Comparison of ENCODE assay signal across 1 cellular context in the genomic region with DNA sequence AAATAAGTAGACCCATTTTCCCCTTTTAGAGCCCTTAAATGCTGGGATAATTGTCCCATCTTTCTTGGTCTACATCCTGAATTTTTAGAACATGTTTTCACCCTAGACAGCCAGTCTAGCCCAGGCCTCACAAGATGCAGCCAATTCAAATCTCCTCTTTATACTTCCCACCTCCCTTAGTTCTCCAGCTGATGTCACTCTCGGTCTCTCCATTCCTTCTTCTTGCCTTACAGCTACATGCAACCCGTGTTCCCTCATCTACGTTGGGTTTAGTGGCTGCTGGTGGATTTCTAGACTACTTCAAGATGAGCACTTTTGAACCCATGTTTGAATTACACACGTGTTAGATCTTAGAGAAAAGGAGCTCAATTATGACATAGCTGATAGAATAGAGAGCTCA.
TF ChIP-seq lines count a peak whose summit lies in the region.

No MANE protein-coding gene starts in this region.

TF ChIP-seq in WTC11, 78 proteins besides CTCF, POLR2A, EP300 and RAD21 (continued from another document):
- TF ChIP-seq, protein P1, sequence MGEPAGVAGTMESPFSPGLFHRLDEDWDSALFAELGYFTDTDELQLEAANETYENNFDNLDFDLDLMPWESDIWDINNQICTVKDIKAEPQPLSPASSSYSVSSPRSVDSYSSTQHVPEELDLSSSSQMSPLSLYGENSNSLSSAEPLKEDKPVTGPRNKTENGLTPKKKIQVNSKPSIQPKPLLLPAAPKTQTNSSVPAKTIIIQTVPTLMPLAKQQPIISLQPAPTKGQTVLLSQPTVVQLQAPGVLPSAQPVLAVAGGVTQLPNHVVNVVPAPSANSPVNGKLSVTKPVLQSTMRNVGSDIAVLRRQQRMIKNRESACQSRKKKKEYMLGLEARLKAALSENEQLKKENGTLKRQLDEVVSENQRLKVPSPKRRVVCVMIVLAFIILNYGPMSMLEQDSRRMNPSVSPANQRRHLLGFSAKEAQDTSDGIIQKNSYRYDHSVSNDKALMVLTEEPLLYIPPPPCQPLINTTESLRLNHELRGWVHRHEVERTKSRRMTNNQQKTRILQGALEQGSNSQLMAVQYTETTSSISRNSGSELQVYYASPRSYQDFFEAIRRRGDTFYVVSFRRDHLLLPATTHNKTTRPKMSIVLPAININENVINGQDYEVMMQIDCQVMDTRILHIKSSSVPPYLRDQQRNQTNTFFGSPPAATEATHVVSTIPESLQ (CRISPR knock-in tag; IDR thresholded peaks at IDR 0.05), result no peak
- TF ChIP-seq SMAD3 (CRISPR knock-in tag; IDR thresholded peaks at IDR 0.05; ENCODE audit: borderline replicate concordance) (no peak), KAT7 (CRISPR knock-in tag; IDR thresholded peaks at IDR 0.05; ENCODE audit: borderline replicate concordance) (no peak), JAZF1 (CRISPR knock-in tag; IDR thresholded peaks at IDR 0.05) (no peak)
- TF ChIP-seq, protein P2, sequence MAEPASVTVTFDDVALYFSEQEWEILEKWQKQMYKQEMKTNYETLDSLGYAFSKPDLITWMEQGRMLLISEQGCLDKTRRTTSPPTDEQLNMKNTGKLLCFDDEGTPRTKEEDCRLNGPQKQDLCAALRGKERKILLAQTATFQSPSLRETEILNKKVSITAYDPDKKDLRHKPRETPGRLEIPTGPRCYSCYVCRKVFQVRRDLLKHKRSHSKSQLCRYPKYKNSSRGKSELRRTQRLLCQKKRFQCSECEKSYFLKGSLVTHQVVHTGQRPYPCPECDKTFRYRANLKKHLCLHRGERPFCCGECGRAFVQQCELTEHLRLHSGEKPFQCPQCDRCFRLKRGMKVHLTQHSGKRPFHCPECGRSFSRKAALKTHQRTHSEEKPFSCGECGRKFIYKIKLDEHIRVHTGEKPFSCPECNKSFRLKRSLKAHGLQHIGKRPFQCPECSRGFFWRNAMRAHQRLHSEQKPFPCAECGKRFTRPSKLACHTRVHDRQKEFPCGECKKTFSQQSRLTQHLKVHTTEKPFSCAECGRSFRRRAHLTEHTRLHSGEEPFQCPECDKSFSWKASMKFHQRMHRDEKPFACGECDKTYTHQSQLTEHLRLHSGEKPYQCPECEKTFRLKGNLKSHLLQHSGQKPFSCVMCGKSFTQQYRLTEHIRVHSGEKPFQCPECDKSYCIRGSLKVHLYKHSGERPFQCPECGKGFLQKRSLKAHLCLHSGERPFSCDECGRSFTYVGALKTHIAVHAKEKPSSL (CRISPR knock-in tag; conservative IDR thresholded peaks at IDR 0.05), result no peak
- TF ChIP-seq, protein P3, sequence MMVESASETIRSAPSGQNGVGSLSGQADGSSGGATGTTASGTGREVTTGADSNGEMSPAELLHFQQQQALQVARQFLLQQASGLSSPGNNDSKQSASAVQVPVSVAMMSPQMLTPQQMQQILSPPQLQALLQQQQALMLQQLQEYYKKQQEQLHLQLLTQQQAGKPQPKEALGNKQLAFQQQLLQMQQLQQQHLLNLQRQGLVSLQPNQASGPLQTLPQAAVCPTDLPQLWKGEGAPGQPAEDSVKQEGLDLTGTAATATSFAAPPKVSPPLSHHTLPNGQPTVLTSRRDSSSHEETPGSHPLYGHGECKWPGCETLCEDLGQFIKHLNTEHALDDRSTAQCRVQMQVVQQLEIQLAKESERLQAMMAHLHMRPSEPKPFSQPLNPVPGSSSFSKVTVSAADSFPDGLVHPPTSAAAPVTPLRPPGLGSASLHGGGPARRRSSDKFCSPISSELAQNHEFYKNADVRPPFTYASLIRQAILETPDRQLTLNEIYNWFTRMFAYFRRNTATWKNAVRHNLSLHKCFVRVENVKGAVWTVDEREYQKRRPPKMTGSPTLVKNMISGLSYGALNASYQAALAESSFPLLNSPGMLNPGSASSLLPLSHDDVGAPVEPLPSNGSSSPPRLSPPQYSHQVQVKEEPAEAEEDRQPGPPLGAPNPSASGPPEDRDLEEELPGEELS (CRISPR knock-in tag; IDR thresholded peaks at IDR 0.05), result no peak
- TF ChIP-seq, protein P4, sequence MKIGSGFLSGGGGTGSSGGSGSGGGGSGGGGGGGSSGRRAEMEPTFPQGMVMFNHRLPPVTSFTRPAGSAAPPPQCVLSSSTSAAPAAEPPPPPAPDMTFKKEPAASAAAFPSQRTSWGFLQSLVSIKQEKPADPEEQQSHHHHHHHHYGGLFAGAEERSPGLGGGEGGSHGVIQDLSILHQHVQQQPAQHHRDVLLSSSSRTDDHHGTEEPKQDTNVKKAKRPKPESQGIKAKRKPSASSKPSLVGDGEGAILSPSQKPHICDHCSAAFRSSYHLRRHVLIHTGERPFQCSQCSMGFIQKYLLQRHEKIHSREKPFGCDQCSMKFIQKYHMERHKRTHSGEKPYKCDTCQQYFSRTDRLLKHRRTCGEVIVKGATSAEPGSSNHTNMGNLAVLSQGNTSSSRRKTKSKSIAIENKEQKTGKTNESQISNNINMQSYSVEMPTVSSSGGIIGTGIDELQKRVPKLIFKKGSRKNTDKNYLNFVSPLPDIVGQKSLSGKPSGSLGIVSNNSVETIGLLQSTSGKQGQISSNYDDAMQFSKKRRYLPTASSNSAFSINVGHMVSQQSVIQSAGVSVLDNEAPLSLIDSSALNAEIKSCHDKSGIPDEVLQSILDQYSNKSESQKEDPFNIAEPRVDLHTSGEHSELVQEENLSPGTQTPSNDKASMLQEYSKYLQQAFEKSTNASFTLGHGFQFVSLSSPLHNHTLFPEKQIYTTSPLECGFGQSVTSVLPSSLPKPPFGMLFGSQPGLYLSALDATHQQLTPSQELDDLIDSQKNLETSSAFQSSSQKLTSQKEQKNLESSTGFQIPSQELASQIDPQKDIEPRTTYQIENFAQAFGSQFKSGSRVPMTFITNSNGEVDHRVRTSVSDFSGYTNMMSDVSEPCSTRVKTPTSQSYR (CRISPR knock-in tag; IDR thresholded peaks at IDR 0.05), result no peak
